In the genomic region with DNA sequence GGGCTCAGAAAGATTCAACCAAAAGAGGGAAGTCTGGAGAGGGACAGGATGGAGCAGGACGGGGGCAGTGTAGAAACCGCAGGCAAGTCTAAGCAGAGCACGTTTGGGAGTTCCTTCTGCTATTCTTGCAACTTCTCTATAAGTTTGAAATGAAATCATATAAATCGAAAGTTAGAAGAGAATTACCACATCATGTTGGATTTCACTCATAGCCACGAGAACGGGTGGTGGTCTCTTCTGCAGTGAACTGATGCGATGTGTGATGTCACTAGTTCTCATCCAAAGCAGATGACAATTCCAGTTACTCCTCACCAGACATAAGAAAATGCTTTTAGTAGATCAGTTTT, we compare ENCODE assay signal across 13 cellular contexts. TPM values are rescaled to one million over a fixed set of nuclear protein-coding genes. Genes with fewer than 3 reads are reported as not detected.
DNase-seq lines count a peak whose midpoint lies in the region; ATAC-seq and TF ChIP-seq lines count a peak whose summit lies in the region.
"Had no signal": no experiment of that assay in that cellular context is flagged by ENCODE, and none has a peak within 500 bp of the region (broad histone marks: within the 10 kb centered on the region; RNA-seq: fewer than 3 reads in every experiment).

No MANE protein-coding gene starts in this region.

- peaks cover 5% of the 10 kb centered on the region for H3K27me3 Mint-ChIP-seq in activated CD8-positive, alpha-beta memory T cell treated with anti-CD3 and anti-CD28 coated beads, Interleukin-2, amount 10 ng/mL, durations not matched to agents 7 days and 5 days
- H3K27me3 Mint-ChIP-seq in stimulated activated memory B cell treated with anti-CD40 and anti-IgM and Interleukin-4, amounts not matched to agents 10 μg/mL and 1 μg/mL and 100 μg/mL, for 72 hours, result no peaks in the 10 kb centered on the region

- H3K9me3 Mint-ChIP-seq in activated CD8-positive, alpha-beta memory T cell treated with anti-CD3 and anti-CD28 coated beads, Interleukin-2, amount 10 ng/mL, durations not matched to agents 7 days and 5 days (ENCODE audit: low read depth), result peaks cover 3% of the 10 kb centered on the region
- peaks cover 28% of the 10 kb centered on the region for H3K9me3 Mint-ChIP-seq in stimulated activated memory B cell treated with anti-CD40 and anti-IgM and Interleukin-4, amounts not matched to agents 10 μg/mL and 1 μg/mL and 100 μg/mL, for 72 hours

- TF ChIP-seq CTCF in gastroesophageal sphincter (IDR thresholded peaks at IDR 0.05), result no peak

- H3K27me3 ChIP-seq in gastroesophageal sphincter, result peaks cover 60% of the 10 kb centered on the region

- no peak overlapping the region for H3K27ac Mint-ChIP-seq in activated CD8-positive, alpha-beta memory T cell treated with anti-CD3 and anti-CD28 coated beads, Interleukin-2, amount 10 ng/mL, durations not matched to agents 7 days and 5 days
- peak overlapping the region; percentile 17 for H3K27ac Mint-ChIP-seq in stimulated activated memory B cell treated with anti-CD40 and anti-IgM and Interleukin-4, amounts not matched to agents 10 μg/mL and 1 μg/mL and 100 μg/mL, for 72 hours

- ATAC-seq in activated CD8-positive, alpha-beta memory T cell treated with anti-CD3 and anti-CD28 coated beads, Interleukin-2, amount 10 ng/mL, durations not matched to agents 7 days and 5 days, result peak; percentile 12
- peak; percentile 61 for ATAC-seq in gastroesophageal sphincter
- peak; percentile 54 for ATAC-seq in stimulated activated memory B cell treated with anti-CD40 and anti-IgM and Interleukin-4, amounts not matched to agents 10 μg/mL and 1 μg/mL and 100 μg/mL, for 72 hours
- ATAC-seq in GM18873 (IDR thresholded peaks at IDR 0.05; ENCODE audit: low FRiP score, unreplicated experiment), result no peak

- H3K4me3 Mint-ChIP-seq in activated CD8-positive, alpha-beta memory T cell treated with anti-CD3 and anti-CD28 coated beads, Interleukin-2, amount 10 ng/mL, durations not matched to agents 7 days and 5 days, result no peak overlapping the region
- H3K4me3 Mint-ChIP-seq in stimulated activated memory B cell treated with anti-CD40 and anti-IgM and Interleukin-4, amounts not matched to agents 10 μg/mL and 1 μg/mL and 100 μg/mL, for 72 hours, result no peak overlapping the region

- no peaks in the 10 kb centered on the region for H3K36me3 ChIP-seq in gastroesophageal sphincter
- H3K36me3 ChIP-seq: thoracic aorta had no signal

- H3K9me3 ChIP-seq in gastroesophageal sphincter, result peaks cover 0 to 21% (median 0%) of the 10 kb centered on the region in 3 donors

- H3K4me1 ChIP-seq in gastroesophageal sphincter, result no peaks in the 10 kb centered on the region

- no peak for TF ChIP-seq POLR2A in gastroesophageal sphincter (IDR thresholded peaks at IDR 0.05)

- no peak overlapping the region for H3K27ac ChIP-seq in gastroesophageal sphincter
- H3K27ac ChIP-seq: thoracic aorta had no signal

- no peak for TF ChIP-seq EP300 in gastroesophageal sphincter (IDR thresholded peaks at IDR 0.05)

- H3K4me1 Mint-ChIP-seq in activated CD8-positive, alpha-beta memory T cell treated with anti-CD3 and anti-CD28 coated beads, Interleukin-2, amount 10 ng/mL, durations not matched to agents 7 days and 5 days, result peaks cover 13% of the 10 kb centered on the region
- peaks cover 26% of the 10 kb centered on the region for H3K4me1 Mint-ChIP-seq in stimulated activated memory B cell treated with anti-CD40 and anti-IgM and Interleukin-4, amounts not matched to agents 10 μg/mL and 1 μg/mL and 100 μg/mL, for 72 hours

- H3K36me3 Mint-ChIP-seq in activated CD8-positive, alpha-beta memory T cell treated with anti-CD3 and anti-CD28 coated beads, Interleukin-2, amount 10 ng/mL, durations not matched to agents 7 days and 5 days, result peaks cover 10% of the 10 kb centered on the region
- peaks cover 72% of the 10 kb centered on the region for H3K36me3 Mint-ChIP-seq in stimulated activated memory B cell treated with anti-CD40 and anti-IgM and Interleukin-4, amounts not matched to agents 10 μg/mL and 1 μg/mL and 100 μg/mL, for 72 hours

- 66 to 70% methylated on average over 5 to 7 of the region's 7 CpGs for WGBS in gastroesophageal sphincter (ENCODE audit: low coverage in 1 of 2), 2 donors

- CTCF ChIA-PET in activated CD8-positive, alpha-beta memory T cell treated with anti-CD3 and anti-CD28 coated beads, Interleukin-2, amount 10 ng/mL, durations not matched to agents 7 days and 5 days (lab: Charles Lee), result interaction anchor here (0.9 kb wide), 1 partner anchor 176 kb away, joined by 3 read pairs; no protein-coding TSS in a partner anchor

- no peak for DNase-seq in activated CD8-positive, alpha-beta memory T cell treated with anti-CD3 and anti-CD28 coated beads, Interleukin-2, amount 10 ng/mL, durations not matched to agents 7 days and 5 days
- DNase-seq in activated CD8-positive, alpha-beta memory T cell treated with anti-CD3 and anti-CD28 coated beads, Interleukin-2, amount 50 U/mL, for 4 hours, result no peak
- DNase-seq in SKM-1 treated with dmso at 0.1 percent for 144 hours (lab: John Stamatoyannopoulos, UW; ENCODE audit: unreplicated experiment) (peak; percentile 95), NCI-H1092 (lab: John Stamatoyannopoulos, UW) (no peak), germinal center (ENCODE audit: low spot score) (no peak)
- DNase-seq: hypothalamus, NCI-H446, retina had no signal

- no peak overlapping the region for H3K4me3 ChIP-seq in gastroesophageal sphincter
- H3K4me3 ChIP-seq: thoracic aorta had no signal

RNA-seq across cellular contexts. Expression of a gene that starts 36.0 kb away (rescaled TPM):
- total RNA-seq in activated CD8-positive, alpha-beta memory T cell treated with anti-CD3 and anti-CD28 coated beads, Interleukin-2, amount 10 ng/mL, durations not matched to agents 7 days and 5 days, result 1 to 10 TPM; 4.3 to 9.2 TPM
- total RNA-seq in gastroesophageal sphincter, result 10 to 100 TPM in 1 of 4 donors, 1 to 10 TPM in 3; 2.6 to 12.7 (median 4.9) TPM
- total RNA-seq: MCF 10A had no signal

RNA-seq across cellular contexts. Expression of a gene that starts 36.5 kb away (rescaled TPM):
- not detected for total RNA-seq in activated CD8-positive, alpha-beta memory T cell treated with anti-CD3 and anti-CD28 coated beads, Interleukin-2, amount 10 ng/mL, durations not matched to agents 7 days and 5 days
- not detected for total RNA-seq in gastroesophageal sphincter
- total RNA-seq: MCF 10A, thoracic aorta had no signal
